17 cellular contexts compared by ENCODE assay signal in genomic region chr5:67774153-67774552, GRCh38.
DNase-seq lines count a peak whose midpoint lies in the region; ATAC-seq and TF ChIP-seq lines count a peak whose summit lies in the region.
"Had no signal": no experiment of that assay in that cellular context is flagged by ENCODE, and none has a peak within 500 bp of the region (broad histone marks: within the 10 kb centered on the region; RNA-seq: fewer than 3 reads in every experiment).

No MANE protein-coding gene starts in this region.

- H3K36me3 ChIP-seq in body of pancreas (replicated peaks in 1 of 2; ENCODE audit: insufficient read depth in 1 of 2, low read depth in 2 of 2) (no peaks in the 10 kb centered on the region), left ventricle myocardium inferior (no peaks in the 10 kb centered on the region)
- H3K36me3 ChIP-seq: BE2C had no signal

- H3K4me3 ChIP-seq in body of pancreas, result no peak overlapping the region
- H3K4me3 ChIP-seq in left ventricle myocardium inferior, result no peak overlapping the region

- TSS peak; percentile 72 for BruUV-seq in Calu3 (replicated peaks; lab: Mats Ljungman, UMichigan)

- CTCF ChIA-PET in Calu3 (lab: Charles Lee), result interaction anchor here (1.0 to 1.1 kb wide), 2 partner anchors 497 to 558 kb away, joined by 3 read pairs; no protein-coding TSS in a partner anchor

- peaks cover 62% of the 10 kb centered on the region for H3K4me1 Mint-ChIP-seq in Calu3 (ENCODE audit: low read depth, unreplicated experiment)
- no peaks in the 10 kb centered on the region for H3K4me1 Mint-ChIP-seq in activated T-helper 17 cell treated with anti-CD3 and anti-CD28 coated beads, Interleukin-2, amount 50 U/mL, for 72 hours
- H3K4me1 Mint-ChIP-seq in activated T-cell treated with anti-CD3 and anti-CD28 coated beads, Interleukin-2, amount 50 U/mL, for 4 hours (ENCODE audit: low read depth), result no peaks in the 10 kb centered on the region

- H3K27me3 Mint-ChIP-seq in Calu3 (ENCODE audit: unreplicated experiment), result no peaks in the 10 kb centered on the region
- peaks cover 18% of the 10 kb centered on the region for H3K27me3 Mint-ChIP-seq in activated T-helper 17 cell treated with anti-CD3 and anti-CD28 coated beads, Interleukin-2, amount 50 U/mL, for 72 hours
- peaks cover 8% of the 10 kb centered on the region for H3K27me3 Mint-ChIP-seq in activated T-cell treated with anti-CD3 and anti-CD28 coated beads, Interleukin-2, amount 50 U/mL, for 4 hours (ENCODE audit: low read depth)

- TF ChIP-seq CTCF in Calu3 (IDR thresholded peaks at IDR 0.05; ENCODE audit: unreplicated experiment) (no peak), body of pancreas (IDR thresholded peaks at IDR 0.05) (no peak), left ventricle myocardium inferior (IDR thresholded peaks at IDR 0.05; ENCODE audit: borderline replicate concordance) (no peak)

- H3K4me3 Mint-ChIP-seq in Calu3 (ENCODE audit: low read depth, unreplicated experiment), result peak overlapping the region; percentile 49
- H3K4me3 Mint-ChIP-seq in activated T-helper 17 cell treated with anti-CD3 and anti-CD28 coated beads, Interleukin-2, amount 50 U/mL, for 72 hours, result no peak overlapping the region
- no peak overlapping the region for H3K4me3 Mint-ChIP-seq in activated T-cell treated with anti-CD3 and anti-CD28 coated beads, Interleukin-2, amount 50 U/mL, for 4 hours

- H3K27me3 ChIP-seq in body of pancreas, result no peaks in the 10 kb centered on the region
- no peaks in the 10 kb centered on the region for H3K27me3 ChIP-seq in left ventricle myocardium inferior (ENCODE audit: low read depth)
- H3K27me3 ChIP-seq: BE2C had no signal

- H3K9me3 ChIP-seq in body of pancreas (no peaks in the 10 kb centered on the region), left ventricle myocardium inferior (replicated peaks) (no peaks in the 10 kb centered on the region)
- H3K9me3 ChIP-seq: BE2C had no signal

- 38 to 49% methylated on average over 2 of the region's 2 CpGs for WGBS in body of pancreas, 2 donors

- peaks cover 27% of the 10 kb centered on the region for H3K36me3 Mint-ChIP-seq in Calu3 (ENCODE audit: insufficient read depth, unreplicated experiment)
- H3K36me3 Mint-ChIP-seq in activated T-helper 17 cell treated with anti-CD3 and anti-CD28 coated beads, Interleukin-2, amount 50 U/mL, for 72 hours (ENCODE audit: low read depth), result no peaks in the 10 kb centered on the region
- H3K36me3 Mint-ChIP-seq in activated T-cell treated with anti-CD3 and anti-CD28 coated beads, Interleukin-2, amount 50 U/mL, for 4 hours (ENCODE audit: insufficient read depth), result no peaks in the 10 kb centered on the region

- DNase-seq in Calu3 (peak; percentile 47), body of pancreas (no peak), left ventricle myocardium inferior (no peak), sciatic nerve (ENCODE audit: low spot score) (no peak)
- no peak for DNase-seq in activated T-cell treated with anti-CD3 and anti-CD28 coated beads, Interleukin-2, amount 50 U/mL, for 4 hours
- DNase-seq: activated CD8-positive, alpha-beta memory T cell treated with anti-CD3 and anti-CD28 coated beads, Interleukin-2, amount 50 U/mL, for 48 hours; BE2C; GOT3; NCI-H1092; NCI-H446 treated with DMSO at 0.1 percent for 48 hours; RPMI8226; stimulated activated CD4-positive, alpha-beta T cell treated with anti-CD3 and anti-CD28 coated beads, Interleukin-15, amount 100 ng/mL, for 24 hours; stimulated activated CD8-positive, alpha-beta memory T cell treated with anti-CD3 and anti-CD28 coated beads, Interleukin-4, amount 100 ng/mL, for 48 hours had no signal

- intact Hi-C loops in Calu3 (cut with micrococcal nuclease; ENCODE audit: unreplicated experiment) (loop anchor here (5.0 kb wide), 10 partner anchors 33 to 683 kb away; partner anchors contain the start of gene PIK3R1), body of pancreas (cut with DNase I) (no loop called here), left ventricle myocardium inferior (cut with micrococcal nuclease) (no loop called here), sciatic nerve (cut with DNase I) (no loop called here)

- H3K27ac ChIP-seq in body of pancreas (peak overlapping the region in 3 of 4 donors; percentile 49 to 71 (median 65)), left ventricle myocardium inferior (replicated peaks) (peak overlapping the region; percentile 68)
- H3K27ac ChIP-seq: VCaP had no signal

- peak overlapping the region; percentile 100 for H3K27ac Mint-ChIP-seq in Calu3 (ENCODE audit: unreplicated experiment)
- no peak overlapping the region for H3K27ac Mint-ChIP-seq in activated T-helper 17 cell treated with anti-CD3 and anti-CD28 coated beads, Interleukin-2, amount 50 U/mL, for 72 hours

- ATAC-seq in body of pancreas (peak; percentile 11), sciatic nerve (peak; percentile 76), GM21360 (IDR thresholded peaks at IDR 0.05; ENCODE audit: unreplicated experiment) (no peak), GM18873 (IDR thresholded peaks at IDR 0.05; ENCODE audit: low FRiP score, unreplicated experiment) (no peak)
- no peak for ATAC-seq in activated T-helper 17 cell treated with anti-CD3 and anti-CD28 coated beads, Interleukin-2, amount 50 U/mL, for 72 hours (replicated peaks)
- no peak for ATAC-seq in activated T-cell treated with anti-CD3 and anti-CD28 coated beads, Interleukin-2, amount 50 U/mL, for 4 hours

- TF ChIP-seq POLR2A in body of pancreas (IDR thresholded peaks at IDR 0.05), result no peak

- H3K4me1 ChIP-seq in body of pancreas, result peaks cover 32% of the 10 kb centered on the region
- H3K4me1 ChIP-seq in left ventricle myocardium inferior, result peaks cover 3% of the 10 kb centered on the region
- H3K4me1 ChIP-seq: BE2C had no signal

- peaks cover 3% of the 10 kb centered on the region for H3K9me3 Mint-ChIP-seq in Calu3 (ENCODE audit: low read depth, unreplicated experiment)
- H3K9me3 Mint-ChIP-seq in activated T-helper 17 cell treated with anti-CD3 and anti-CD28 coated beads, Interleukin-2, amount 50 U/mL, for 72 hours, result no peaks in the 10 kb centered on the region
- H3K9me3 Mint-ChIP-seq in activated T-cell treated with anti-CD3 and anti-CD28 coated beads, Interleukin-2, amount 50 U/mL, for 4 hours, result no peaks in the 10 kb centered on the region

Comparison
In these comparisons a context has a peak if more than half of its experiments do, and no peak if none do; other contexts are left out.
1. ATAC-seq: peak in body of pancreas (single experiment) and sciatic nerve (single experiment); none in activated T-helper 17 cell treated with anti-CD3 and anti-CD28 coated beads, Interleukin-2, amount 50 U/mL, for 72 hours (single experiment), activated T-cell treated with anti-CD3 and anti-CD28 coated beads, Interleukin-2, amount 50 U/mL, for 4 hours (0 of 2), GM21360 (single experiment) and GM18873 (single experiment).